8 cellular contexts compared by ENCODE assay signal in genomic region chrX:70434352-70434866, GRCh38. TPM values are rescaled to one million over a fixed set of nuclear protein-coding genes. Genes with fewer than 3 reads are reported as not detected.
DNase-seq lines count a peak whose midpoint lies in the region; TF ChIP-seq lines count a peak whose summit lies in the region.

No MANE protein-coding gene starts in this region.

- H3K4me2 ChIP-seq in MM.1S (ENCODE audit: low read depth, low read length): peak overlapping the region; percentile 55; the same call in 1 of the 2 replicates

- H3K79me2 ChIP-seq in MM.1S (ENCODE audit: low read length): no peaks in the 10 kb centered on the region

- H3K9ac ChIP-seq in MM.1S (ENCODE audit: low read length): peak overlapping the region; percentile 91

- H3K36me3 ChIP-seq in H7 (replicated peaks; ENCODE audit: control insufficient read depth, insufficient read depth, low read length) (no peaks in the 10 kb centered on the region), MM.1S (replicated peaks; ENCODE audit: insufficient read depth, low read length) (no peaks in the 10 kb centered on the region), neutrophil (no peaks in the 10 kb centered on the region), thyroid gland (no peaks in the 10 kb centered on the region)

- H3K9me2 ChIP-seq in MM.1S (replicated peaks; ENCODE audit: insufficient read depth, low read length): no peaks in the 10 kb centered on the region

- WGBS in thyroid gland, 2 donors: 0% methylated on average over 5 of the region's 45 CpGs

- H2AFZ ChIP-seq in MM.1S (ENCODE audit: low read length): peak overlapping the region; percentile 14; the same call in 1 of the 2 replicates

- intact Hi-C loops in thyroid gland (cut with DNase I): no loop called here

- no peaks in the 10 kb centered on the region for H4K20me1 ChIP-seq in MM.1S (ENCODE audit: insufficient read depth, low read length)

- peaks cover 38% of the 10 kb centered on the region for H3K4me1 ChIP-seq in MM.1S (ENCODE audit: low read length)
- H3K4me1 ChIP-seq in neutrophil (ENCODE audit: control insufficient read depth in 1 of 2, insufficient read depth in 1 of 2, low read depth in 1 of 2, low read length in 1 of 2): peaks cover 0 to 6% of the 10 kb centered on the region in 2 experiments
- H3K4me1 ChIP-seq in thyroid gland: no peaks in the 10 kb centered on the region

- H3K27me3 ChIP-seq in H7 (ENCODE audit: control insufficient read depth, insufficient read depth, low read length) (peaks cover 2% of the 10 kb centered on the region; the same call in 1 of the 2 replicates), MM.1S (replicated peaks; ENCODE audit: insufficient read depth, low read length) (no peaks in the 10 kb centered on the region), neutrophil (peaks cover 57% of the 10 kb centered on the region), thyroid gland (peaks cover 3% of the 10 kb centered on the region)

- no peak for TF ChIP-seq CTCF in MM.1S (IDR thresholded peaks at IDR 0.05; ENCODE audit: low read length)
- no peak for TF ChIP-seq CTCF in neutrophil (IDR thresholded peaks at IDR 0.05)
- TF ChIP-seq CTCF in thyroid gland (IDR thresholded peaks at IDR 0.05): no peak

- peaks cover 30% of the 10 kb centered on the region for H3F3A ChIP-seq in MM.1S (ENCODE audit: insufficient read depth, low read length)

- H3K27ac ChIP-seq in MM.1S (ENCODE audit: low read length): peak overlapping the region; percentile 92
- H3K27ac ChIP-seq in neutrophil: no peak overlapping the region
- peak overlapping the region in 1 of 3 donors; percentile 12 for H3K27ac ChIP-seq in thyroid gland

- TF ChIP-seq POLR2A in thyroid gland (IDR thresholded peaks at IDR 0.05): peak in 1 of 2 donors; percentile 22

- H3K9me3 ChIP-seq in MM.1S (replicated peaks; ENCODE audit: insufficient read depth, low read length) (no peaks in the 10 kb centered on the region), neutrophil (no peaks in the 10 kb centered on the region), thyroid gland (no peaks in the 10 kb centered on the region)

- peak overlapping the region; percentile 67 for H3K4me3 ChIP-seq in H7 (ENCODE audit: insufficient read depth, low read depth, low read length)
- peak overlapping the region; percentile 79 for H3K4me3 ChIP-seq in MM.1S (ENCODE audit: low read length)
- H3K4me3 ChIP-seq in neutrophil (ENCODE audit: low read depth in 1 of 2, low read length in 1 of 2): peak overlapping the region; percentile 65 to 70
- peak overlapping the region; percentile 41 to 53 (median 44) for H3K4me3 ChIP-seq in thyroid gland (replicated peaks in 1 of 3)

- DNase-seq in Daoy (ENCODE audit: low read depth) (peak; percentile 86), H7 (peak; percentile 94), MM.1S (peak; percentile 90), SHP77 treated with DMSO at 0.1 percent for 48 hours (lab: John Stamatoyannopoulos, UW) (peak; percentile 67), germinal center (ENCODE audit: low spot score) (peak; percentile 76), thyroid gland (peak; percentile 87 to 88)
- peak; percentile 46 for DNase-seq in activated naive CD4-positive, alpha-beta T cell treated with anti-CD3 and anti-CD28 coated beads, Interleukin-2, amount 50 U/mL, for 16 hours

RNA-seq across cellular contexts. Expression of gene DLG3, which starts 10.2 kb away (rescaled TPM):
- 5.9 and 10.1 TPM in 2 replicates for total RNA-seq in Daoy (2014; rRNA removed; shearing (Covaris generic))
- total RNA-seq in H7 (2014; rRNA removed; shearing (Covaris generic)): 31.5 and 42.3 TPM in 2 replicates
- 10 to 100 TPM; 31.4 to 79.5 (median 61.9) TPM for total RNA-seq in thyroid gland

RNA-seq across cellular contexts. Expression of gene GDPD2, which starts 11.3 kb away (rescaled TPM):
- not detected in 2 replicates for total RNA-seq in Daoy (2014; rRNA removed; shearing (Covaris generic))
- 1.5 and 2.0 TPM in 2 replicates for total RNA-seq in H7 (2014; rRNA removed; shearing (Covaris generic))
- total RNA-seq in thyroid gland: not detected
